In the genomic region with DNA sequence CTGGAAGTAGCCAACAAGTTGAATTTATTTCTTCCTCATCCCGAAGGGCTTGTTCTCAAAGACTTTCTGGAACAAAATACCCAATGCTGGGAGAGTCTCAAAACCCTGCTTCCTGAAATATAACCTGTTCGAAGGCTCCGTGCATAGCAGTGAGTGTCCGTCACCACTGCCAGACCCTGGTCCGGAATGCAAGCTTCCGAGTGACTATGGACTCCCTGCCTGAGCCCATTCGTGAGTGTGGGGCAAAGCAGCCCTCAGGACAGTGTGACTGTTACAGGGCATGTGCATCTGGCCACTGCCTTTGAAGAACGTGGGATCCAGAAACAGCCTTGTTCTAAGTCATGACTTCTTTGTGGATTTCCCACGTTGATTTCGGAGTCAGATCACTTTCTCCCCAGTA, we compare ENCODE assay signal across 1 cellular context.
TF ChIP-seq lines count a peak whose summit lies in the region.

No MANE protein-coding gene starts in this region.

TF ChIP-seq in HepG2, 621 proteins besides CTCF, POLR2A, EP300 and RAD21 (continued from another document):
- TF ChIP-seq SIN3A (IDR thresholded peaks at IDR 0.05; ENCODE audit: borderline replicate concordance, low read depth, low read length) (no peak), ZNF7 (CRISPR knock-in tag; IDR thresholded peaks at IDR 0.05) (no peak), BORCS8-MEF2B (CRISPR knock-in tag; IDR thresholded peaks at IDR 0.05) (no peak), ZNF660 (CRISPR knock-in tag; IDR thresholded peaks at IDR 0.05; ENCODE audit: borderline replicate concordance, low read depth) (no peak), GPN1 (CRISPR knock-in tag; IDR thresholded peaks at IDR 0.05; ENCODE audit: borderline replicate concordance) (no peak)
- TF ChIP-seq, protein P1, sequence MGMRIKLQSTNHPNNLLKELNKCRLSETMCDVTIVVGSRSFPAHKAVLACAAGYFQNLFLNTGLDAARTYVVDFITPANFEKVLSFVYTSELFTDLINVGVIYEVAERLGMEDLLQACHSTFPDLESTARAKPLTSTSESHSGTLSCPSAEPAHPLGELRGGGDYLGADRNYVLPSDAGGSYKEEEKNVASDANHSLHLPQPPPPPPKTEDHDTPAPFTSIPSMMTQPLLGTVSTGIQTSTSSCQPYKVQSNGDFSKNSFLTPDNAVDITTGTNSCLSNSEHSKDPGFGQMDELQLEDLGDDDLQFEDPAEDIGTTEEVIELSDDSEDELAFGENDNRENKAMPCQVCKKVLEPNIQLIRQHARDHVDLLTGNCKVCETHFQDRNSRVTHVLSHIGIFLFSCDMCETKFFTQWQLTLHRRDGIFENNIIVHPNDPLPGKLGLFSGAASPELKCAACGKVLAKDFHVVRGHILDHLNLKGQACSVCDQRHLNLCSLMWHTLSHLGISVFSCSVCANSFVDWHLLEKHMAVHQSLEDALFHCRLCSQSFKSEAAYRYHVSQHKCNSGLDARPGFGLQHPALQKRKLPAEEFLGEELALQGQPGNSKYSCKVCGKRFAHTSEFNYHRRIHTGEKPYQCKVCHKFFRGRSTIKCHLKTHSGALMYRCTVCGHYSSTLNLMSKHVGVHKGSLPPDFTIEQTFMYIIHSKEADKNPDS (CRISPR knock-in tag; IDR thresholded peaks at IDR 0.05): no peak
